In genomic region chr2:160632576-160632975, GRCh38 we compare ENCODE assay signal across 22 cellular contexts.
"Had no signal": no experiment of that assay in that cellular context is flagged by ENCODE, and none has a peak within 500 bp of the region (broad histone marks: within the 10 kb centered on the region; RNA-seq: fewer than 3 reads in every experiment).

No MANE protein-coding gene starts in this region.

- H3K4me1 Mint-ChIP-seq: activated CD4-positive, alpha-beta T cell treated with anti-CD3 and anti-CD28 coated beads, Interleukin-2, amount 10 ng/mL, durations not matched to agents 7 days and 5 days; stimulated activated memory B cell treated with anti-CD40 and anti-IgM and Interleukin-4, amounts not matched to agents 10 μg/mL and 1 μg/mL and 100 μg/mL, for 72 hours had no signal

- DNase-seq: activated CD4-positive, alpha-beta T cell treated with anti-CD3 and anti-CD28 coated beads, Interleukin-2, amount 10 ng/mL, durations not matched to agents 7 days and 5 days; activated CD8-positive, alpha-beta T cell treated with anti-CD3 and anti-CD28 coated beads, Interleukin-2, amount 10 ng/mL, durations not matched to agents 7 days and 5 days; activated gamma-delta T cell treated with Interleukin-2 at 50 U/mL for 16 hours; aorta; effector memory CD4-positive, alpha-beta T cell; hippocampal formation; kidney glomerular epithelial cell; left ventricle myocardium inferior; occipital lobe; posterior cingulate gyrus; right lobe of liver; stimulated activated CD4-positive, alpha-beta T cell treated with anti-CD3 and anti-CD28 coated beads, Interleukin-2, amount 100 ng/mL, for 24 hours; stomach had no signal

- H3K9me3 ChIP-seq: left ventricle myocardium inferior, right lobe of liver, stomach, suprapubic skin, tibial nerve had no signal

- H3K27ac ChIP-seq: right lobe of liver, skin epidermis, stomach, suprapubic skin, tibial nerve had no signal

- H3K27me3 Mint-ChIP-seq: activated CD4-positive, alpha-beta T cell treated with anti-CD3 and anti-CD28 coated beads, Interleukin-2, amount 10 ng/mL, durations not matched to agents 7 days and 5 days; activated naive CD4-positive, alpha-beta T cell treated with anti-CD3 and anti-CD28 coated beads, Interleukin-2, amount 50 U/mL, for 24 hours; brain had no signal

- H3K4me3 ChIP-seq: left ventricle myocardium inferior, right lobe of liver, skin epidermis, stomach, suprapubic skin, tibial nerve had no signal

- H3K9me3 Mint-ChIP-seq: stimulated activated memory B cell treated with anti-CD40 and anti-IgM and Interleukin-4, amounts not matched to agents 10 μg/mL and 1 μg/mL and 100 μg/mL, for 72 hours had no signal

- H3K4me3 Mint-ChIP-seq: activated CD4-positive, alpha-beta T cell treated with anti-CD3 and anti-CD28 coated beads, Interleukin-2, amount 10 ng/mL, durations not matched to agents 7 days and 5 days; activated CD8-positive, alpha-beta T cell treated with anti-CD3 and anti-CD28 coated beads, Interleukin-2, amount 10 ng/mL, durations not matched to agents 7 days and 5 days; activated naive CD4-positive, alpha-beta T cell treated with anti-CD3 and anti-CD28 coated beads, Interleukin-2, amount 50 U/mL, for 24 hours; activated T-helper 1 cell treated with anti-CD3 and anti-CD28 coated beads, Interleukin-12 subunit alpha, Interleukin-12 subunit beta, Interleukin-2, Interleukin-4 antibody, amounts not matched to agents 30 ng/mL and 10 ng/mL and 1 ng/mL, durations not matched to agents 14 hours and 24 hours and 36 hours; brain; stimulated activated memory B cell treated with anti-CD40 and anti-IgM and Interleukin-4, amounts not matched to agents 10 μg/mL and 1 μg/mL and 100 μg/mL, for 72 hours had no signal

- H3K27ac Mint-ChIP-seq: activated CD4-positive, alpha-beta T cell treated with anti-CD3 and anti-CD28 coated beads, Interleukin-2, amount 10 ng/mL, durations not matched to agents 7 days and 5 days; activated CD8-positive, alpha-beta T cell treated with anti-CD3 and anti-CD28 coated beads, Interleukin-2, amount 10 ng/mL, durations not matched to agents 7 days and 5 days; activated naive CD4-positive, alpha-beta T cell treated with anti-CD3 and anti-CD28 coated beads, Interleukin-2, amount 50 U/mL, for 24 hours; activated T-helper 1 cell treated with anti-CD3 and anti-CD28 coated beads, Interleukin-12 subunit alpha, Interleukin-12 subunit beta, Interleukin-2, Interleukin-4 antibody, amounts not matched to agents 30 ng/mL and 10 ng/mL and 1 ng/mL, durations not matched to agents 14 hours and 24 hours and 36 hours; brain; stimulated activated memory B cell treated with anti-CD40 and anti-IgM and Interleukin-4, amounts not matched to agents 10 μg/mL and 1 μg/mL and 100 μg/mL, for 72 hours had no signal

- H3K36me3 Mint-ChIP-seq: activated naive CD4-positive, alpha-beta T cell treated with anti-CD3 and anti-CD28 coated beads, Interleukin-2, amount 50 U/mL, for 24 hours; brain; stimulated activated memory B cell treated with anti-CD40 and anti-IgM and Interleukin-4, amounts not matched to agents 10 μg/mL and 1 μg/mL and 100 μg/mL, for 72 hours had no signal

- H3K27me3 ChIP-seq: right lobe of liver, stomach, suprapubic skin, tibial nerve had no signal

- ATAC-seq: activated CD4-positive, CD25-positive, alpha-beta regulatory T cell treated with anti-CD3 and anti-CD28 coated beads, Interleukin-2, amount 50 U/mL, for 24 hours; activated CD8-positive, alpha-beta T cell treated with anti-CD3 and anti-CD28 coated beads, Interleukin-2, amount 10 ng/mL, durations not matched to agents 7 days and 5 days; esophagus mucosa; right lobe of liver; stimulated activated memory B cell treated with anti-CD40 and anti-IgM and Interleukin-4, amounts not matched to agents 10 μg/mL and 1 μg/mL and 100 μg/mL, for 72 hours had no signal

- H3K36me3 ChIP-seq: left ventricle myocardium inferior, right lobe of liver, stomach, suprapubic skin, tibial nerve had no signal

- H3K4me1 ChIP-seq: right lobe of liver had no signal
